ENCODE assay signal across 8 cellular contexts in the genomic region with DNA sequence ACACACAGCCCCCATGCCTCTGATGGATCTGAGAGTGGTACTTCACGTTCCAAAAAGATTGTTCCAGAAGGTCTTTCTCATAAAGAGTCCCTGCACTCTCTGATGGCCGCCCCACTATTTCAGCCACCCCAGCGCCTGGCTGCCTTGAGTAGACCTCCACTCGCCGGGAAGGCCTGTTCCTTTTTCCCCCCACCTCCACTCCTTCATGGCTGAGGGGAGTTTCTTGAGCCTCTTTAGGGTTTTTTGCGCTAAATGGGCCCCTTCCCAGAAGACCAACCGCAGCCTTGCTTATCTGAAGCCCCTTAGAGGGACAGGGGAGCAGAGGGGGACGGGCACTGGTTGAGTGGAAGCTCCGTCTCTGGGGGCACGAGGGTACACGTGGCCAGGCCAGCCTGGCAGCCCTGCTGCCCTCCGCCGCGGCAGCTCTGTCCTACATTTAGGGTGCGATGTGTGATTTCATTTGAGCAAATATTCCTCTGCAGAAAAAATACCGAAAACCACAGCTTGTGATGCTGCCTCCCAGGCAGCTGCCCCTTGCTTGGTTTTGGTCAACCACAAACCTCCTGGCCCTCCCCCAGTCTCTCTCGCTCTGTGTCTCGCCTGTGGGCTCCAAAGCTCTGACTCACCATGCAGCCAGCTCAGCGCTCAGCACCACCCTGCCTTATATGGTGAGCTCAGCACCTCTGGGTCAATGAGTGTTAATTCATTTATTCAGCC.
A peak's percentile ranks its signal among the peaks of the same experiment; 100 is the strongest.
DNase-seq lines count a peak whose midpoint lies in the region; ATAC-seq and TF ChIP-seq lines count a peak whose summit lies in the region.

No MANE protein-coding gene starts in this region.

- no peak overlapping the region for H3K27ac ChIP-seq in CD8-positive, alpha-beta T cell (ENCODE audit: low read depth, low read length)
- H3K27ac ChIP-seq in HL-60 (replicated peaks): no peak overlapping the region
- H3K27ac ChIP-seq in adrenal gland: peak overlapping the region in 2 of 5 donors; percentile 65 to 72
- peak overlapping the region; percentile 89 for H3K27ac ChIP-seq in hepatocyte

- H3K36me3 ChIP-seq in CD8-positive, alpha-beta T cell (ENCODE audit: insufficient read depth, low read length): no peaks in the 10 kb centered on the region
- no peaks in the 10 kb centered on the region for H3K36me3 ChIP-seq in adrenal gland (replicated peaks in 1 of 2)
- no peaks in the 10 kb centered on the region for H3K36me3 ChIP-seq in hepatocyte (replicated peaks; ENCODE audit: insufficient read depth, low read depth)

- peak overlapping the region; percentile 18 for H3K27ac Mint-ChIP-seq in CD8-positive, alpha-beta T cell

- H3K27me3 Mint-ChIP-seq in CD8-positive, alpha-beta T cell (ENCODE audit: low read depth): no peaks in the 10 kb centered on the region

- H2AFZ ChIP-seq in hepatocyte: no peak overlapping the region

- H3K4me3 ChIP-seq in CD8-positive, alpha-beta T cell (ENCODE audit: low read depth, low read length): peak overlapping the region; percentile 37
- H3K4me3 ChIP-seq in HL-60 (replicated peaks; ENCODE audit: insufficient read depth, low read length): no peak overlapping the region
- no peak overlapping the region for H3K4me3 ChIP-seq in adrenal gland
- H3K4me3 ChIP-seq in hepatocyte: no peak overlapping the region

- H3K9me2 ChIP-seq in hepatocyte (replicated peaks; ENCODE audit: insufficient read depth): no peaks in the 10 kb centered on the region

- peak; percentile 43 to 83 (median 74) for DNase-seq in CD8-positive, alpha-beta T cell
- DNase-seq in HL-60 (ENCODE audit: low read depth in 1 of 2, low spot score in 1 of 2): peak; percentile 76 to 92
- DNase-seq in T-helper 1 cell: peak; percentile 26 to 83 (median 50)
- DNase-seq in adrenal gland: peak; percentile 70 to 91 (median 87)
- DNase-seq in hepatocyte (ENCODE audit: low spot score): peak; percentile 86
- peak; percentile 42 to 59 for DNase-seq in stimulated activated CD4-positive, alpha-beta T cell treated with anti-CD3 and anti-CD28 coated beads, Interleukin-15, amount 100 ng/mL, for 1 hour (ENCODE audit: low read depth in 1 of 2, low spot score in 1 of 2)
- DNase-seq in NCI-H128 (lab: John Stamatoyannopoulos, UW; ENCODE audit: unreplicated experiment): no peak

- POLR2A ChIA-PET in CD8-positive, alpha-beta T cell (lab: Charles Lee): no interaction called here

- ATAC-seq in CD8-positive, alpha-beta T cell: peak; percentile 96
- ATAC-seq in GM21390 (IDR thresholded peaks at IDR 0.05; ENCODE audit: unreplicated experiment): peak; percentile 100

- no peak overlapping the region for H3K4me2 ChIP-seq in hepatocyte

- CTCF ChIA-PET in CD8-positive, alpha-beta T cell (lab: Charles Lee): interaction anchor here (1.2 kb wide), 2 partner anchors 24 to 33 kb away, joined by 3 read pairs; no protein-coding TSS in a partner anchor

- no peaks in the 10 kb centered on the region for H3K27me3 ChIP-seq in CD8-positive, alpha-beta T cell (ENCODE audit: insufficient read depth, low read length)
- peaks cover 29% of the 10 kb centered on the region for H3K27me3 ChIP-seq in HL-60 (ENCODE audit: insufficient read depth, poor library complexity, severe bottlenecking)
- no peaks in the 10 kb centered on the region for H3K27me3 ChIP-seq in adrenal gland
- H3K27me3 ChIP-seq in hepatocyte: no peaks in the 10 kb centered on the region

- intact Hi-C loops in CD8-positive, alpha-beta T cell (cut with DNase I, micrococcal nuclease): no loop called here
- intact Hi-C loops in adrenal gland (cut with DNase I): no loop called here

- no peaks in the 10 kb centered on the region for H3K9me3 Mint-ChIP-seq in CD8-positive, alpha-beta T cell

- H3K36me3 Mint-ChIP-seq in CD8-positive, alpha-beta T cell: peaks cover 2% of the 10 kb centered on the region

- no peak for TF ChIP-seq POLR2A in adrenal gland (IDR thresholded peaks at IDR 0.05)

- H3K79me2 ChIP-seq in hepatocyte: no peaks in the 10 kb centered on the region

- no peak for TF ChIP-seq CTCF in CD8-positive, alpha-beta T cell (IDR thresholded peaks at IDR 0.05)
- no peak for TF ChIP-seq CTCF in HL-60 (IDR thresholded peaks at IDR 0.05; ENCODE audit: insufficient read depth, low read length)
- no peak for TF ChIP-seq CTCF in adrenal gland (IDR thresholded peaks at IDR 0.05)
- no peak for TF ChIP-seq CTCF in hepatocyte (IDR thresholded peaks at IDR 0.05; ENCODE audit: poor library complexity)

- peaks cover 25% of the 10 kb centered on the region for H3K4me1 Mint-ChIP-seq in CD8-positive, alpha-beta T cell (ENCODE audit: low read depth)

- peak overlapping the region; percentile 44 for H3K4me3 Mint-ChIP-seq in CD8-positive, alpha-beta T cell

- WGBS in adrenal gland, 4 donors: 58 to 81% (median 61%) methylated on average over 13 to 19 of the region's 19 CpGs
- 62% methylated on average over 19 of the region's 19 CpGs for WGBS in hepatocyte (ENCODE audit: low lambda C conversion rate, missing lambda C conversion rate)

- no peaks in the 10 kb centered on the region for H4K20me1 ChIP-seq in hepatocyte (ENCODE audit: insufficient read depth, poor library complexity, severe bottlenecking)

- H3K4me1 ChIP-seq in CD8-positive, alpha-beta T cell (ENCODE audit: insufficient read depth, low read length): peaks cover 14% of the 10 kb centered on the region
- H3K4me1 ChIP-seq in adrenal gland (replicated peaks in 1 of 2): peaks cover 4 to 29% of the 10 kb centered on the region in 2 donors
- peaks cover 7% of the 10 kb centered on the region for H3K4me1 ChIP-seq in hepatocyte (ENCODE audit: insufficient read depth)

- H3K9me3 ChIP-seq in CD8-positive, alpha-beta T cell (ENCODE audit: low read length): no peaks in the 10 kb centered on the region
- H3K9me3 ChIP-seq in adrenal gland (replicated peaks in 1 of 3) (no peaks in the 10 kb centered on the region), hepatocyte (ENCODE audit: low read depth) (no peaks in the 10 kb centered on the region)
